ENCODE assay signal across 2 cellular contexts in the genomic region with DNA sequence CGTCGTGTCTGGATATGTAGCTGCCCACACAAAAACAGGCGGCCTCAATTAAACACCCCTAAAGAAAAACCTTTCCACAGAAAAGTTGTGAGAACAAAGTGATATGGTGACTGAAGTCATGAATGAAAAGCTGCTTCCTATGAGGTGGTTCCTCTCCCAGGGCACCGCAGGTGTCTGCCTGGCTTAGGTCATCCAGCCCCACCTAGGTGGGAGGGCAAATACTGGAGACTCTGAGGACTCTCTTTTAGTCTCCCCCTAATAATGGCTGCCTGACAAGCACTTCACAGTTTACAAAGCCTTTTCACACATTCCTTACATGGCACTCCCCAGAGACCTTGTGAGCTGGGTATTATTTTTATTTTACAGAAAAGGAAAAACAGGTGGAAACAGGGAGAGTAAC.
TF ChIP-seq lines count a peak whose summit lies in the region.

No MANE protein-coding gene starts in this region.

TF ChIP-seq in GM23338, 12 proteins besides CTCF, POLR2A, EP300 and RAD21 (continues in another document):
- TF ChIP-seq, protein P1, sequence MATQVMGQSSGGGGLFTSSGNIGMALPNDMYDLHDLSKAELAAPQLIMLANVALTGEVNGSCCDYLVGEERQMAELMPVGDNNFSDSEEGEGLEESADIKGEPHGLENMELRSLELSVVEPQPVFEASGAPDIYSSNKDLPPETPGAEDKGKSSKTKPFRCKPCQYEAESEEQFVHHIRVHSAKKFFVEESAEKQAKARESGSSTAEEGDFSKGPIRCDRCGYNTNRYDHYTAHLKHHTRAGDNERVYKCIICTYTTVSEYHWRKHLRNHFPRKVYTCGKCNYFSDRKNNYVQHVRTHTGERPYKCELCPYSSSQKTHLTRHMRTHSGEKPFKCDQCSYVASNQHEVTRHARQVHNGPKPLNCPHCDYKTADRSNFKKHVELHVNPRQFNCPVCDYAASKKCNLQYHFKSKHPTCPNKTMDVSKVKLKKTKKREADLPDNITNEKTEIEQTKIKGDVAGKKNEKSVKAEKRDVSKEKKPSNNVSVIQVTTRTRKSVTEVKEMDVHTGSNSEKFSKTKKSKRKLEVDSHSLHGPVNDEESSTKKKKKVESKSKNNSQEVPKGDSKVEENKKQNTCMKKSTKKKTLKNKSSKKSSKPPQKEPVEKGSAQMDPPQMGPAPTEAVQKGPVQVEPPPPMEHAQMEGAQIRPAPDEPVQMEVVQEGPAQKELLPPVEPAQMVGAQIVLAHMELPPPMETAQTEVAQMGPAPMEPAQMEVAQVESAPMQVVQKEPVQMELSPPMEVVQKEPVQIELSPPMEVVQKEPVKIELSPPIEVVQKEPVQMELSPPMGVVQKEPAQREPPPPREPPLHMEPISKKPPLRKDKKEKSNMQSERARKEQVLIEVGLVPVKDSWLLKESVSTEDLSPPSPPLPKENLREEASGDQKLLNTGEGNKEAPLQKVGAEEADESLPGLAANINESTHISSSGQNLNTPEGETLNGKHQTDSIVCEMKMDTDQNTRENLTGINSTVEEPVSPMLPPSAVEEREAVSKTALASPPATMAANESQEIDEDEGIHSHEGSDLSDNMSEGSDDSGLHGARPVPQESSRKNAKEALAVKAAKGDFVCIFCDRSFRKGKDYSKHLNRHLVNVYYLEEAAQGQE (IDR thresholded peaks at IDR 0.05; ENCODE audit: unreplicated experiment): no peak
- TF ChIP-seq EZH2phosphoT487 (IDR thresholded peaks at IDR 0.05; ENCODE audit: unreplicated experiment): no peak
- TF ChIP-seq JUNB (IDR thresholded peaks at IDR 0.05; ENCODE audit: unreplicated experiment): no peak
- TF ChIP-seq EZH2 (IDR thresholded peaks at IDR 0.05; ENCODE audit: low read depth, unreplicated experiment): no peak
- no peak for TF ChIP-seq NANOG (IDR thresholded peaks at IDR 0.05; ENCODE audit: borderline replicate concordance)
- TF ChIP-seq STAT1 (IDR thresholded peaks at IDR 0.05; ENCODE audit: unreplicated experiment): no peak
- TF ChIP-seq ZNF331 (CRISPR knock-in tag; IDR thresholded peaks at IDR 0.05; ENCODE audit: low read depth): no peak
- TF ChIP-seq, protein P2, sequence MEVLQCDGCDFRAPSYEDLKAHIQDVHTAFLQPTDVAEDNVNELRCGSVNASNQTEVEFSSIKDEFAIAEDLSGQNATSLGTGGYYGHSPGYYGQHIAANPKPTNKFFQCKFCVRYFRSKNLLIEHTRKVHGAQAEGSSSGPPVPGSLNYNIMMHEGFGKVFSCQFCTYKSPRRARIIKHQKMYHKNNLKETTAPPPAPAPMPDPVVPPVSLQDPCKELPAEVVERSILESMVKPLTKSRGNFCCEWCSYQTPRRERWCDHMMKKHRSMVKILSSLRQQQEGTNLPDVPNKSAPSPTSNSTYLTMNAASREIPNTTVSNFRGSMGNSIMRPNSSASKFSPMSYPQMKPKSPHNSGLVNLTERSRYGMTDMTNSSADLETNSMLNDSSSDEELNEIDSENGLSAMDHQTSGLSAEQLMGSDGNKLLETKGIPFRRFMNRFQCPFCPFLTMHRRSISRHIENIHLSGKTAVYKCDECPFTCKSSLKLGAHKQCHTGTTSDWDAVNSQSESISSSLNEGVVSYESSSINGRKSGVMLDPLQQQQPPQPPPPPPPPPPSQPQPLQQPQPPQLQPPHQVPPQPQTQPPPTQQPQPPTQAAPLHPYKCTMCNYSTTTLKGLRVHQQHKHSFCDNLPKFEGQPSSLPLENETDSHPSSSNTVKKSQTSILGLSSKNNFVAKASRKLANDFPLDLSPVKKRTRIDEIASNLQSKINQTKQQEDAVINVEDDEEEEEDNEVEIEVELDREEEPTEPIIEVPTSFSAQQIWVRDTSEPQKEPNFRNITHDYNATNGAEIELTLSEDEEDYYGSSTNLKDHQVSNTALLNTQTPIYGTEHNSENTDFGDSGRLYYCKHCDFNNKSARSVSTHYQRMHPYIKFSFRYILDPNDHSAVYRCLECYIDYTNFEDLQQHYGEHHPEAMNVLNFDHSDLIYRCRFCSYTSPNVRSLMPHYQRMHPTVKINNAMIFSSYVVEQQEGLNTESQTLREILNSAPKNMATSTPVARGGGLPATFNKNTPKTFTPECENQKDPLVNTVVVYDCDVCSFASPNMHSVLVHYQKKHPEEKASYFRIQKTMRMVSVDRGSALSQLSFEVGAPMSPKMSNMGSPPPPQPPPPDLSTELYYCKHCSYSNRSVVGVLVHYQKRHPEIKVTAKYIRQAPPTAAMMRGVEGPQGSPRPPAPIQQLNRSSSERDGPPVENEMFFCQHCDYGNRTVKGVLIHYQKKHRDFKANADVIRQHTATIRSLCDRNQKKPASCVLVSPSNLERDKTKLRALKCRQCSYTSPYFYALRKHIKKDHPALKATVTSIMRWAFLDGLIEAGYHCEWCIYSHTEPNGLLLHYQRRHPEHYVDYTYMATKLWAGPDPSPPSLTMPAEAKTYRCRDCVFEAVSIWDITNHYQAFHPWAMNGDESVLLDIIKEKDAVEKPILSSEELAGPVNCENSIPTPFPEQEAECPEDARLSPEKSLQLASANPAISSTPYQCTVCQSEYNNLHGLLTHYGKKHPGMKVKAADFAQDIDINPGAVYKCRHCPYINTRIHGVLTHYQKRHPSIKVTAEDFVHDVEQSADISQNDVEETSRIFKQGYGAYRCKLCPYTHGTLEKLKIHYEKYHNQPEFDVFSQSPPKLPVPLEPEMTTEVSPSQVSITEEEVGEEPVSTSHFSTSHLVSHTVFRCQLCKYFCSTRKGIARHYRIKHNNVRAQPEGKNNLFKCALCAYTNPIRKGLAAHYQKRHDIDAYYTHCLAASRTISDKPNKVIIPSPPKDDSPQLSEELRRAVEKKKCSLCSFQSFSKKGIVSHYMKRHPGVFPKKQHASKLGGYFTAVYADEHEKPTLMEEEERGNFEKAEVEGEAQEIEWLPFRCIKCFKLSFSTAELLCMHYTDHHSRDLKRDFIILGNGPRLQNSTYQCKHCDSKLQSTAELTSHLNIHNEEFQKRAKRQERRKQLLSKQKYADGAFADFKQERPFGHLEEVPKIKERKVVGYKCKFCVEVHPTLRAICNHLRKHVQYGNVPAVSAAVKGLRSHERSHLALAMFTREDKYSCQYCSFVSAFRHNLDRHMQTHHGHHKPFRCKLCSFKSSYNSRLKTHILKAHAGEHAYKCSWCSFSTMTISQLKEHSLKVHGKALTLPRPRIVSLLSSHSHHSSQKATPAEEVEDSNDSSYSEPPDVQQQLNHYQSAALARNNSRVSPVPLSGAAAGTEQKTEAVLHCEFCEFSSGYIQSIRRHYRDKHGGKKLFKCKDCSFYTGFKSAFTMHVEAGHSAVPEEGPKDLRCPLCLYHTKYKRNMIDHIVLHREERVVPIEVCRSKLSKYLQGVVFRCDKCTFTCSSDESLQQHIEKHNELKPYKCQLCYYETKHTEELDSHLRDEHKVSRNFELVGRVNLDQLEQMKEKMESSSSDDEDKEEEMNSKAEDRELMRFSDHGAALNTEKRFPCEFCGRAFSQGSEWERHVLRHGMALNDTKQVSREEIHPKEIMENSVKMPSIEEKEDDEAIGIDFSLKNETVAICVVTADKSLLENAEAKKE (CRISPR knock-in tag; IDR thresholded peaks at IDR 0.05): no peak
- no peak for TF ChIP-seq CREB1 (CRISPR knock-in tag; IDR thresholded peaks at IDR 0.05; ENCODE audit: low read depth)
- TF ChIP-seq ZNF114 (CRISPR knock-in tag; IDR thresholded peaks at IDR 0.05): no peak
- TF ChIP-seq POLR2AphosphoS5 (IDR thresholded peaks at IDR 0.05; ENCODE audit: low read depth): no peak

TF ChIP-seq in H1, 55 proteins besides CTCF, POLR2A, EP300 and RAD21:
- TF ChIP-seq CHD7 (IDR thresholded peaks at IDR 0.05; ENCODE audit: insufficient replicate concordance, low read length) (no peak), KDM4A (IDR thresholded peaks at IDR 0.05; ENCODE audit: low read depth, low read length, severe bottlenecking) (no peak), SRF (IDR thresholded peaks at IDR 0.05; ENCODE audit: low read depth, low read length) (no peak), GTF2F1 (IDR thresholded peaks at IDR 0.05; ENCODE audit: borderline replicate concordance, low read depth, low read length) (no peak), YY1 (IDR thresholded peaks at IDR 0.05; ENCODE audit: low read depth, low read length) (0 out of 2 replicates have a peak, but pooled peaks have one; percentile 11), TBP (IDR thresholded peaks at IDR 0.05; ENCODE audit: low read depth, low read length) (no peak), RBBP5 (IDR thresholded peaks at IDR 0.05; ENCODE audit: borderline replicate concordance, low read depth, low read length) (no peak), TAF1 (IDR thresholded peaks at IDR 0.05; ENCODE audit: low read depth, low read length) (no peak)
